Comparison of ENCODE assay signal across 1 cellular context in genomic region chr2:98444436-98445166, GRCh38.
TF ChIP-seq lines count a peak whose summit lies in the region.

Gene INPP4A, plus strand, starts transcription at chr2:98444858. Its CDS starts 75,191 bp downstream, at chr2:98520049.

TF ChIP-seq in WTC11, 78 proteins besides CTCF, POLR2A, EP300 and RAD21 (continued from another document):
- TF ChIP-seq ARID4B (CRISPR knock-in tag; IDR thresholded peaks at IDR 0.05; ENCODE audit: borderline replicate concordance) (no peak), NR2C2 (CRISPR knock-in tag; IDR thresholded peaks at IDR 0.05) (no peak), CDX4 (CRISPR knock-in tag; IDR thresholded peaks at IDR 0.05; ENCODE audit: borderline replicate concordance) (no peak), AFF4 (CRISPR knock-in tag; IDR thresholded peaks at IDR 0.05; ENCODE audit: borderline replicate concordance) (no peak), HMGXB4 (CRISPR knock-in tag; IDR thresholded peaks at IDR 0.05) (0 out of 2 replicates have a peak, but pooled peaks have one; percentile 46), ELF4 (CRISPR knock-in tag; IDR thresholded peaks at IDR 0.05; ENCODE audit: low read depth) (no peak), ZBTB21 (CRISPR knock-in tag; IDR thresholded peaks at IDR 0.05; ENCODE audit: borderline replicate concordance) (no peak), USF1 (CRISPR knock-in tag; IDR thresholded peaks at IDR 0.05) (no peak), E2F4 (CRISPR knock-in tag; IDR thresholded peaks at IDR 0.05; ENCODE audit: borderline replicate concordance, low read depth) (no peak), MXD4 (CRISPR knock-in tag; IDR thresholded peaks at IDR 0.05; ENCODE audit: borderline replicate concordance) (no peak), E2F5 (CRISPR knock-in tag; IDR thresholded peaks at IDR 0.05) (no peak)
